1 cellular context compared by ENCODE assay signal in genomic region chr6:50795574-50795973, GRCh38.
A peak's percentile ranks its signal among the peaks of the same experiment; 100 is the strongest.
TF ChIP-seq lines count a peak whose summit lies in the region.

No MANE protein-coding gene starts in this region.

TF ChIP-seq in GM12878, 131 proteins besides CTCF, POLR2A, EP300 and RAD21 (continued from another document):
- TF ChIP-seq CUX1 (IDR thresholded peaks at IDR 0.05; ENCODE audit: insufficient replicate concordance, low read depth, low read length) (no peak), CHD4 (IDR thresholded peaks at IDR 0.05) (no peak), CHD1 (IDR thresholded peaks at IDR 0.05; ENCODE audit: low read depth, low read length) (no peak), BACH1 (IDR thresholded peaks at IDR 0.05; ENCODE audit: borderline replicate concordance) (no peak), RELB (IDR thresholded peaks at IDR 0.05; ENCODE audit: low read depth) (peak; percentile 63; the same call in 1 of the 2 replicates), IRF3 (IDR thresholded peaks at IDR 0.05) (no peak)
